In genomic region chr7:725223-726005, GRCh38 we compare ENCODE assay signal across 8 cellular contexts. TPM values are rescaled to one million over a fixed set of nuclear protein-coding genes. Genes with fewer than 3 reads are reported as not detected.
DNase-seq lines count a peak whose midpoint lies in the region; TF ChIP-seq lines count a peak whose summit lies in the region.

No MANE protein-coding gene starts in this region.

- intact Hi-C loops in CD14-positive monocyte (cut with micrococcal nuclease), result loop anchor here in 1 of 2 donors (10.0 kb wide), 1 partner anchor 121 kb away; no protein-coding TSS in a partner anchor

- peak; percentile 95 for DNase-seq in NCI-H226
- peak; percentile 65 for DNase-seq in non-pigmented ciliary epithelial cell (ENCODE audit: low read depth)
- DNase-seq in Peyer's patch, result no peak
- DNase-seq in NCI-H2171 treated with DMSO at 0.1 percent for 48 hours (lab: John Stamatoyannopoulos, UW), result no peak
- no peak for DNase-seq in CD14-positive monocyte (ENCODE audit: low spot score)
- no peak for DNase-seq in activated gamma-delta T cell (lab: John Stamatoyannopoulos, UW)

- WGBS in ectodermal cell, 2 experiments, result 93 to 94% methylated on average over 8 of the region's 8 CpGs

- H3K27ac ChIP-seq in ectodermal cell (ENCODE audit: insufficient read depth, low read depth, low read length, poor library complexity, severe bottlenecking), result no peak overlapping the region
- no peak overlapping the region for H3K27ac ChIP-seq in Peyer's patch

- TF ChIP-seq POLR2A in Peyer's patch (IDR thresholded peaks at IDR 0.05), result no peak

- H3K4me1 Mint-ChIP-seq in CD14-positive monocyte, result peaks cover 17% of the 10 kb centered on the region

- H3K27me3 Mint-ChIP-seq in CD14-positive monocyte (ENCODE audit: low read depth in 3 of 3), result peaks cover 0 to 3% (median 2%) of the 10 kb centered on the region in 3 donors

- H3K4me1 ChIP-seq in ES-I3 (ENCODE audit: insufficient read depth, low read length) (no peaks in the 10 kb centered on the region), ectodermal cell (ENCODE audit: control insufficient read depth, insufficient read depth, low read length) (peaks cover 10% of the 10 kb centered on the region), Peyer's patch (peaks cover 0 to 23% (median 9%) of the 10 kb centered on the region in 4 donors)

- H3K4me3 Mint-ChIP-seq in CD14-positive monocyte, result no peak overlapping the region

- peaks cover 31 to 50% (median 40%) of the 10 kb centered on the region in 7 donors for H3K9me3 Mint-ChIP-seq in CD14-positive monocyte

- H3K9ac ChIP-seq in ES-I3 (ENCODE audit: low read depth, low read length), result peak overlapping the region; percentile 72; the same call in 1 of the 2 replicates

- H3K27ac Mint-ChIP-seq in CD14-positive monocyte, result peak overlapping the region in 1 of 7 donors; percentile 58

- no peaks in the 10 kb centered on the region for H3K27me3 ChIP-seq in ectodermal cell (ENCODE audit: control insufficient read depth, insufficient read depth, low read length, poor library complexity, severe bottlenecking)
- H3K27me3 ChIP-seq in Peyer's patch, result no peaks in the 10 kb centered on the region

- peaks cover 9 to 13% of the 10 kb centered on the region in 2 donors for H3K36me3 Mint-ChIP-seq in CD14-positive monocyte

- TF ChIP-seq CTCF in Peyer's patch (IDR thresholded peaks at IDR 0.05) (no peak), CD14-positive monocyte (IDR thresholded peaks at IDR 0.05) (no peak)

- H3K4me3 ChIP-seq in ectodermal cell (ENCODE audit: insufficient read depth, low read depth, low read length) (peak overlapping the region; percentile 72), Peyer's patch (peak overlapping the region in 1 of 4 donors; percentile 99)

- peaks cover 10% of the 10 kb centered on the region; the same call in 1 of the 2 replicates for H3K36me3 ChIP-seq in ES-I3 (ENCODE audit: insufficient read depth, low read length)
- peaks cover 9% of the 10 kb centered on the region for H3K36me3 ChIP-seq in ectodermal cell (ENCODE audit: control insufficient read depth, insufficient read depth, low read length)
- peaks cover 0 to under 1% (median 0%) of the 10 kb centered on the region in 3 donors for H3K36me3 ChIP-seq in Peyer's patch

- peaks cover 8% of the 10 kb centered on the region for H3K9me3 ChIP-seq in ES-I3 (ENCODE audit: control insufficient read depth, insufficient read depth, low read length)
- no peaks in the 10 kb centered on the region for H3K9me3 ChIP-seq in ectodermal cell (ENCODE audit: control insufficient read depth, low read length)
- no peaks in the 10 kb centered on the region for H3K9me3 ChIP-seq in Peyer's patch

RNA-seq across cellular contexts. Expression of gene DNAAF5, which starts 1.1 kb away (rescaled TPM):
- polyA plus RNA-seq in ectodermal cell (2013, experiment 1 of 4), result 46.5 TPM
- 48.7 TPM for polyA plus RNA-seq in ectodermal cell (2013, experiment 2 of 4)
- polyA plus RNA-seq in ectodermal cell (2013, experiment 3 of 4), result 34.0 TPM
- polyA plus RNA-seq in ectodermal cell (2013, experiment 4 of 4), result 39.4 TPM
- total RNA-seq in Peyer's patch, result 10 to 100 TPM; 26.8 to 75.8 (median 45.3) TPM
- 1 to 10 TPM; 1.2 to 2.0 TPM for polyA plus RNA-seq in CD14-positive monocyte

RNA-seq across cellular contexts. Expression of gene PRKAR1B, which starts 1.7 kb away (rescaled TPM):
- polyA plus RNA-seq in ectodermal cell (2013, experiment 1 of 4), result 26.4 TPM
- polyA plus RNA-seq in ectodermal cell (2013, experiment 2 of 4), result 29.7 TPM
- 19.4 TPM for polyA plus RNA-seq in ectodermal cell (2013, experiment 3 of 4)
- polyA plus RNA-seq in ectodermal cell (2013, experiment 4 of 4), result 20.5 TPM
- 10 to 100 TPM; 13.0 to 42.9 (median 17.0) TPM for total RNA-seq in Peyer's patch
- 1 to 10 TPM in 1 of 2 donors, under 1 TPM in 1; 0.94 to 1.1 TPM for polyA plus RNA-seq in CD14-positive monocyte

Comparison
In these comparisons a context has a peak if more than half of its experiments do, and no peak if none do; other contexts are left out.
1. DNase-seq: peak in NCI-H226 (single experiment) and non-pigmented ciliary epithelial cell (single experiment); none in Peyer's patch (0 of 3), NCI-H2171 treated with DMSO at 0.1 percent for 48 hours (single experiment), CD14-positive monocyte (single experiment) and activated gamma-delta T cell (single experiment).